In the genomic region with DNA sequence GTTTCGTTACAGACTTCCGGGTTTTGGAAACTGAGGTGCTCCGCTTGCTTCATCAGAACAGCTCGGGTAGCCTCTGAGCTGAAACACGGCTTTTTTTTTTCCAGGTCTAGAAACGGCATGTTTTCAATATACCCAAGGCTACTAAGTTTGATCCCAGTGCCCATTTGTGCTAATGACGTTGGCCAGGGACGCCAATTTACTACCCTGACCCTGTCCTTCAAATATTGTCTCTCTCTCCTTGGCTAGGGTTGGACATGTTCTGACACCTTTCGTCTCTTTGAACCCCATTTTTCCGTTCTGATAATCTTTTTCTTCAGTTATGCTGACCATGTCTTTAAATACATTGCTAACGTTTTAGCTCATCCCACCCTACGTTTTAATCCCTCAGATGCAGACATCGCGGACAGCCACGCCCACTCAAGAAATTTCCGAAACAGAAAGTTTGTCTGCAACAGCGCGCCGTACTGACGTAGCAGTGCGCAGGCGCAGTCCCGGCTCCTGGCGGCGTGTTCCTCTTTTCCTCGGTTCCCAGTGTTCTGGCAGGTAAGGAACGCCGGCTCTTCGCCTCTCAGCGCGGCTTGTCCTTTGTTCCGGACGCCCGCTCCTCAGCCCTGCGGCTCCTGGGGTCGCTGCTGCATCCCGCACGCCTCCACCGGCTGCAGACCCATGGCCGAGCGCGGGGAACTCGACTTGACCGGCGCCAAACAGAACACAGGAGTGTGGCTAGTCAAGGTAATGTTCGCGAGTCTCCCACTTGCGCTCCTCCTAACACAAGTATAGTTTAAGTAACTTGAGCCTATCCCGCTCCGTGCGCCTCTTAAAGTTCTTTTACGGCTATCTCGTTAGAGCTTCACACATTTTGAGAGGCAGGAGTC, we compare ENCODE assay signal across 8 cellular contexts. TPM values are rescaled to one million over a fixed set of nuclear protein-coding genes. Genes with fewer than 3 reads are reported as not detected.
DNase-seq lines count a peak whose midpoint lies in the region; ATAC-seq and TF ChIP-seq lines count a peak whose summit lies in the region.

TSS of gene GTF2F2 (plus strand) at position 521 of the 875 bp plus-strand sequence. CDS start at position 667, 146 bp downstream.

- H3K27me3 Mint-ChIP-seq in CD8-positive, alpha-beta memory T cell, result no peaks in the 10 kb centered on the region
- peaks cover 7% of the 10 kb centered on the region for H3K27me3 Mint-ChIP-seq in endodermal cell (ENCODE audit: insufficient read depth)

- peak within 1 kb of the TSS; percentile 93 for H3K4me2 ChIP-seq in mesenchymal stem cell (ENCODE audit: low read length, poor library complexity, severe bottlenecking)

- peak within 1 kb of the TSS; percentile 94 for H3K4me3 ChIP-seq in CD8-positive, alpha-beta memory T cell (ENCODE audit: low read length)
- H3K4me3 ChIP-seq in endodermal cell (ENCODE audit: low read length), result peak within 1 kb of the TSS; percentile 97
- peak within 1 kb of the TSS; percentile 87 to 90 for H3K4me3 ChIP-seq in mesenchymal stem cell (ENCODE audit: insufficient read depth in 1 of 2, low read depth in 1 of 2, low read length in 2 of 2)

- DNase-seq in CD8-positive, alpha-beta memory T cell, result peak; percentile 81 to 91 (median 87)
- DNase-seq in HS-27A (ENCODE audit: low read depth) (peak; percentile 68), NOMO-1 (lab: John Stamatoyannopoulos, UW; ENCODE audit: unreplicated experiment in 2 of 2) (peak; percentile 78 to 79), endodermal cell (peak; percentile 96), mesenchymal stem cell (peak; percentile 91)
- peak; percentile 94 for DNase-seq in activated CD8-positive, alpha-beta memory T cell treated with anti-CD3 and anti-CD28 coated beads for 24 hours
- peak; percentile 71 for DNase-seq in stimulated activated CD8-positive, alpha-beta memory T cell treated with anti-CD3 and anti-CD28 coated beads, Interleukin-12 subunit alpha, Interleukin-12 subunit beta, amount 100 ng/mL, for 24 hours (ENCODE audit: extremely low read depth)

- 2 to 3% methylated on average over 36 to 53 of the region's 53 CpGs for WGBS in endodermal cell (ENCODE audit: insufficient coverage in 1 of 2, insufficient read length in 1 of 2), 2 experiments
- WGBS in mesenchymal stem cell, result 3% methylated on average over 53 of the region's 53 CpGs

- H3K27ac Mint-ChIP-seq in CD8-positive, alpha-beta memory T cell, result no peak within 1 kb of the TSS
- no peak within 1 kb of the TSS for H3K27ac Mint-ChIP-seq in endodermal cell

- peak within 1 kb of the TSS in 1 of 2 experiments; percentile 25 for H2BK12ac ChIP-seq in mesenchymal stem cell (ENCODE audit: low read length in 2 of 2)

- no peaks in the 10 kb centered on the region for H3K9me3 Mint-ChIP-seq in CD8-positive, alpha-beta memory T cell
- no peaks in the 10 kb centered on the region for H3K9me3 Mint-ChIP-seq in endodermal cell

- H3K9me3 ChIP-seq in CD8-positive, alpha-beta memory T cell (ENCODE audit: low read length), result no peaks in the 10 kb centered on the region
- H3K9me3 ChIP-seq in endodermal cell (ENCODE audit: control insufficient read depth, low read length) (no peaks in the 10 kb centered on the region), mesenchymal stem cell (ENCODE audit: control insufficient read depth, low read length) (no peaks in the 10 kb centered on the region)

- no peak within 1 kb of the TSS for H4K91ac ChIP-seq in mesenchymal stem cell (ENCODE audit: low read length)

- H3K23ac ChIP-seq in mesenchymal stem cell (ENCODE audit: low read length in 2 of 2), result peak within 1 kb of the TSS in 1 of 2 experiments; percentile 91

- peaks cover 15 to 24% (median 22%) of the 10 kb centered on the region in 3 donors for H3K4me1 Mint-ChIP-seq in CD8-positive, alpha-beta memory T cell
- H3K4me1 Mint-ChIP-seq in endodermal cell, result no peaks in the 10 kb centered on the region

- H3K4ac ChIP-seq in mesenchymal stem cell (ENCODE audit: low read depth in 1 of 2, low read length in 2 of 2), result peak within 1 kb of the TSS in 1 of 2 experiments; percentile 93

- H3K36me3 ChIP-seq in CD8-positive, alpha-beta memory T cell (ENCODE audit: insufficient read depth, low read length), result no peaks in the 10 kb centered on the region
- H3K36me3 ChIP-seq in endodermal cell (ENCODE audit: control insufficient read depth, insufficient read depth, low read length) (peaks cover 8% of the 10 kb centered on the region), mesenchymal stem cell (ENCODE audit: control insufficient read depth in 1 of 2, insufficient read depth in 2 of 2, low read depth in 1 of 2, low read length in 2 of 2) (peaks cover 0 to 9% of the 10 kb centered on the region in 2 experiments)

- H2AK5ac ChIP-seq in mesenchymal stem cell (ENCODE audit: low read length, severe bottlenecking), result peak within 1 kb of the TSS; percentile 40

- CTCF ChIA-PET in CD8-positive, alpha-beta memory T cell (lab: Charles Lee), result no interaction called here

- H2BK15ac ChIP-seq in mesenchymal stem cell (ENCODE audit: low read depth, poor library complexity, severe bottlenecking), result peak within 1 kb of the TSS; percentile 6

- H3K27ac ChIP-seq in CD8-positive, alpha-beta memory T cell (ENCODE audit: low read depth, low read length), result peak within 1 kb of the TSS; percentile 93
- peak within 1 kb of the TSS; percentile 80 for H3K27ac ChIP-seq in endodermal cell (ENCODE audit: low read depth, low read length)
- peak within 1 kb of the TSS; percentile 63 for H3K27ac ChIP-seq in mesenchymal stem cell (ENCODE audit: low read length, poor library complexity, severe bottlenecking)

- TF ChIP-seq CTCF in endodermal cell (conservative IDR thresholded peaks at IDR 0.05), result peak; percentile 45

- H3K27me3 ChIP-seq in CD8-positive, alpha-beta memory T cell (ENCODE audit: insufficient read depth, low read length, poor library complexity, severe bottlenecking), result no peaks in the 10 kb centered on the region
- no peaks in the 10 kb centered on the region for H3K27me3 ChIP-seq in endodermal cell (ENCODE audit: control insufficient read depth, insufficient read depth, low read length, poor library complexity, severe bottlenecking)
- no peaks in the 10 kb centered on the region for H3K27me3 ChIP-seq in mesenchymal stem cell (ENCODE audit: control insufficient read depth in 1 of 2, insufficient read depth in 1 of 2, low read length in 2 of 2)

- H2BK5ac ChIP-seq in mesenchymal stem cell (ENCODE audit: low read depth, low read length, poor library complexity, severe bottlenecking), result peak within 1 kb of the TSS; percentile 36

- H3K79me1 ChIP-seq in mesenchymal stem cell (replicated peaks; ENCODE audit: low read length, poor library complexity, severe bottlenecking), result no peaks in the 10 kb centered on the region

- H2AFZ ChIP-seq in mesenchymal stem cell (ENCODE audit: low read depth, low read length), result peak within 1 kb of the TSS; percentile 92

- POLR2A ChIA-PET in CD8-positive, alpha-beta memory T cell (lab: Charles Lee), result no interaction called here

- peak within 1 kb of the TSS in 1 of 2 experiments; percentile 44 for H3K14ac ChIP-seq in mesenchymal stem cell (ENCODE audit: low read length in 2 of 2)

- ATAC-seq in GM19468 (IDR thresholded peaks at IDR 0.05; ENCODE audit: extremely low read depth, unreplicated experiment), result peak; percentile 12

- no peak within 1 kb of the TSS for H2BK120ac ChIP-seq in mesenchymal stem cell (ENCODE audit: low read depth, low read length)

- peak within 1 kb of the TSS; percentile 81 for H4K8ac ChIP-seq in mesenchymal stem cell (ENCODE audit: low read length)

- peak within 1 kb of the TSS in 1 of 2 experiments; percentile 54 for H3K18ac ChIP-seq in mesenchymal stem cell (ENCODE audit: low read depth in 1 of 2, low read length in 2 of 2)

- no peak within 1 kb of the TSS for H3K4me3 Mint-ChIP-seq in CD8-positive, alpha-beta memory T cell
- no peak within 1 kb of the TSS for H3K4me3 Mint-ChIP-seq in endodermal cell

- peaks cover 25% of the 10 kb centered on the region for H3K4me1 ChIP-seq in CD8-positive, alpha-beta memory T cell (ENCODE audit: insufficient read depth, low read length)
- H3K4me1 ChIP-seq in endodermal cell (ENCODE audit: control insufficient read depth, insufficient read depth, low read length) (no peaks in the 10 kb centered on the region), mesenchymal stem cell (ENCODE audit: control insufficient read depth, insufficient read depth, low read depth, low read length) (peaks cover 3% of the 10 kb centered on the region)

- H3K9ac ChIP-seq in endodermal cell (ENCODE audit: extremely low read depth, low read length, poor library complexity, severe bottlenecking), result peak within 1 kb of the TSS; percentile 87
- peak within 1 kb of the TSS; percentile 97 for H3K9ac ChIP-seq in mesenchymal stem cell (ENCODE audit: low read length)

- H3K36me3 Mint-ChIP-seq in CD8-positive, alpha-beta memory T cell, result peaks cover 0 to 4% (median 0%) of the 10 kb centered on the region in 3 donors
- peaks cover 5% of the 10 kb centered on the region for H3K36me3 Mint-ChIP-seq in endodermal cell (ENCODE audit: low read depth)

RNA-seq across cellular contexts. Expression of gene GTF2F2, which starts in this region (rescaled TPM):
- 10 to 100 TPM; 27.9 to 29.3 TPM for total RNA-seq in CD8-positive, alpha-beta memory T cell
- 10.4 TPM for polyA plus RNA-seq in CD8-positive, alpha-beta memory T cell
- 10 to 100 TPM; 27.0 to 27.4 TPM for total RNA-seq in endodermal cell
- 31.8 TPM for polyA plus RNA-seq in endodermal cell (2013, experiment 1 of 2)
- polyA plus RNA-seq in endodermal cell (2013, experiment 2 of 2), result 32.7 TPM
- 21.8 TPM for polyA plus RNA-seq in mesenchymal stem cell (2013, experiment 1 of 2)
- 21.1 TPM for polyA plus RNA-seq in mesenchymal stem cell (2013, experiment 2 of 2)

Comparison
In these comparisons a context has a peak if more than half of its experiments do, and no peak if none do; other contexts are left out.
1. Peak in every context shown above with its lines: DNase-seq, ATAC-seq, H3K4me3 ChIP-seq and H3K27ac ChIP-seq.